ENCODE assay signal across 1 cellular context in genomic region chr1:75723989-75724471, GRCh38.
TF ChIP-seq lines count a peak whose summit lies in the region.

No MANE protein-coding gene starts in this region.

TF ChIP-seq in GM12878, 131 proteins besides CTCF, POLR2A, EP300 and RAD21 (continued from another document):
- TF ChIP-seq, protein P1, sequence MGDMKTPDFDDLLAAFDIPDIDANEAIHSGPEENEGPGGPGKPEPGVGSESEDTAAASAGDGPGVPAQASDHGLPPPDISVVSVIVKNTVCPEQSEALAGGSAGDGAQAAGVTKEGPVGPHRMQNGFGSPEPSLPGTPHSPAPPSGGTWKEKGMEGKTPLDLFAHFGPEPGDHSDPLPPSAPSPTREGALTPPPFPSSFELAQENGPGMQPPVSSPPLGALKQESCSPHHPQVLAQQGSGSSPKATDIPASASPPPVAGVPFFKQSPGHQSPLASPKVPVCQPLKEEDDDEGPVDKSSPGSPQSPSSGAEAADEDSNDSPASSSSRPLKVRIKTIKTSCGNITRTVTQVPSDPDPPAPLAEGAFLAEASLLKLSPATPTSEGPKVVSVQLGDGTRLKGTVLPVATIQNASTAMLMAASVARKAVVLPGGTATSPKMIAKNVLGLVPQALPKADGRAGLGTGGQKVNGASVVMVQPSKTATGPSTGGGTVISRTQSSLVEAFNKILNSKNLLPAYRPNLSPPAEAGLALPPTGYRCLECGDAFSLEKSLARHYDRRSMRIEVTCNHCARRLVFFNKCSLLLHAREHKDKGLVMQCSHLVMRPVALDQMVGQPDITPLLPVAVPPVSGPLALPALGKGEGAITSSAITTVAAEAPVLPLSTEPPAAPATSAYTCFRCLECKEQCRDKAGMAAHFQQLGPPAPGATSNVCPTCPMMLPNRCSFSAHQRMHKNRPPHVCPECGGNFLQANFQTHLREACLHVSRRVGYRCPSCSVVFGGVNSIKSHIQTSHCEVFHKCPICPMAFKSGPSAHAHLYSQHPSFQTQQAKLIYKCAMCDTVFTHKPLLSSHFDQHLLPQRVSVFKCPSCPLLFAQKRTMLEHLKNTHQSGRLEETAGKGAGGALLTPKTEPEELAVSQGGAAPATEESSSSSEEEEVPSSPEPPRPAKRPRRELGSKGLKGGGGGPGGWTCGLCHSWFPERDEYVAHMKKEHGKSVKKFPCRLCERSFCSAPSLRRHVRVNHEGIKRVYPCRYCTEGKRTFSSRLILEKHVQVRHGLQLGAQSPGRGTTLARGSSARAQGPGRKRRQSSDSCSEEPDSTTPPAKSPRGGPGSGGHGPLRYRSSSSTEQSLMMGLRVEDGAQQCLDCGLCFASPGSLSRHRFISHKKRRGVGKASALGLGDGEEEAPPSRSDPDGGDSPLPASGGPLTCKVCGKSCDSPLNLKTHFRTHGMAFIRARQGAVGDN (IDR thresholded peaks at IDR 0.05), result peak; percentile 51; the same call in 1 of the 2 replicates
- TF ChIP-seq TAF1 (IDR thresholded peaks at IDR 0.05; ENCODE audit: borderline replicate concordance, low read depth, low read length) (0 out of 2 replicates have a peak, but pooled peaks have one; percentile 10), MLLT1 (IDR thresholded peaks at IDR 0.05) (peak; percentile 85; the same call in 1 of the 2 replicates), CBX5 (IDR thresholded peaks at IDR 0.05; ENCODE audit: low read depth) (0 out of 2 replicates have a peak, but pooled peaks have one; percentile 7)
- TF ChIP-seq, protein P2, sequence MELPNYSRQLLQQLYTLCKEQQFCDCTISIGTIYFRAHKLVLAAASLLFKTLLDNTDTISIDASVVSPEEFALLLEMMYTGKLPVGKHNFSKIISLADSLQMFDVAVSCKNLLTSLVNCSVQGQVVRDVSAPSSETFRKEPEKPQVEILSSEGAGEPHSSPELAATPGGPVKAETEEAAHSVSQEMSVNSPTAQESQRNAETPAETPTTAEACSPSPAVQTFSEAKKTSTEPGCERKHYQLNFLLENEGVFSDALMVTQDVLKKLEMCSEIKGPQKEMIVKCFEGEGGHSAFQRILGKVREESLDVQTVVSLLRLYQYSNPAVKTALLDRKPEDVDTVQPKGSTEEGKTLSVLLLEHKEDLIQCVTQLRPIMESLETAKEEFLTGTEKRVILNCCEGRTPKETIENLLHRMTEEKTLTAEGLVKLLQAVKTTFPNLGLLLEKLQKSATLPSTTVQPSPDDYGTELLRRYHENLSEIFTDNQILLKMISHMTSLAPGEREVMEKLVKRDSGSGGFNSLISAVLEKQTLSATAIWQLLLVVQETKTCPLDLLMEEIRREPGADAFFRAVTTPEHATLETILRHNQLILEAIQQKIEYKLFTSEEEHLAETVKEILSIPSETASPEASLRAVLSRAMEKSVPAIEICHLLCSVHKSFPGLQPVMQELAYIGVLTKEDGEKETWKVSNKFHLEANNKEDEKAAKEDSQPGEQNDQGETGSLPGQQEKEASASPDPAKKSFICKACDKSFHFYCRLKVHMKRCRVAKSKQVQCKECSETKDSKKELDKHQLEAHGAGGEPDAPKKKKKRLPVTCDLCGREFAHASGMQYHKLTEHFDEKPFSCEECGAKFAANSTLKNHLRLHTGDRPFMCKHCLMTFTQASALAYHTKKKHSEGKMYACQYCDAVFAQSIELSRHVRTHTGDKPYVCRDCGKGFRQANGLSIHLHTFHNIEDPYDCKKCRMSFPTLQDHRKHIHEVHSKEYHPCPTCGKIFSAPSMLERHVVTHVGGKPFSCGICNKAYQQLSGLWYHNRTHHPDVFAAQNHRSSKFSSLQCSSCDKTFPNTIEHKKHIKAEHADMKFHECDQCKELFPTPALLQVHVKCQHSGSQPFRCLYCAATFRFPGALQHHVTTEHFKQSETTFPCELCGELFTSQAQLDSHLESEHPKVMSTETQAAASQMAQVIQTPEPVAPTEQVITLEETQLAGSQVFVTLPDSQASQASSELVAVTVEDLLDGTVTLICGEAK (IDR thresholded peaks at IDR 0.05; ENCODE audit: borderline replicate concordance), result no peak
